Comparison of ENCODE assay signal across 7 cellular contexts in genomic region chr2:240250985-240251847, GRCh38.
A peak's percentile ranks its signal among the peaks of the same experiment; 100 is the strongest.
DNase-seq lines count a peak whose midpoint lies in the region; ATAC-seq and TF ChIP-seq lines count a peak whose summit lies in the region.

No MANE protein-coding gene starts in this region.

- TF ChIP-seq POLR2A in right lobe of liver (IDR thresholded peaks at IDR 0.05) (peak; percentile 24), stomach (IDR thresholded peaks at IDR 0.05) (no peak)

- H3K4me2 ChIP-seq in PC-3 (ENCODE audit: low read length), result peak overlapping the region; percentile 83

- BruUV-seq in PC-3 (replicated peaks; lab: Mats Ljungman, UMichigan), result TSS peak; percentile 70

- TF ChIP-seq CTCF in PC-3 (conservative IDR thresholded peaks at IDR 0.05; ENCODE audit: low read depth, low read length), result no peak
- TF ChIP-seq CTCF in right lobe of liver (IDR thresholded peaks at IDR 0.05), result no peak
- TF ChIP-seq CTCF in stomach (IDR thresholded peaks at IDR 0.05), result no peak

- no peaks in the 10 kb centered on the region for H3F3A ChIP-seq in PC-3 (ENCODE audit: low read length, unreplicated experiment)

- H4K20me1 ChIP-seq in PC-3 (ENCODE audit: low read length), result no peaks in the 10 kb centered on the region

- H3K79me2 ChIP-seq in PC-3 (ENCODE audit: low read length), result no peaks in the 10 kb centered on the region

- H3K9me2 ChIP-seq in PC-3 (replicated peaks; ENCODE audit: low read length), result no peaks in the 10 kb centered on the region

- H3K4me3 ChIP-seq in PC-3 (ENCODE audit: low read length) (peak overlapping the region; percentile 60; the same call in 1 of the 2 replicates), right lobe of liver (peak overlapping the region in 1 of 3 donors; percentile 27), stomach (peak overlapping the region in 2 of 4 donors; percentile 11 to 26)

- H3K27me3 ChIP-seq in PC-3 (ENCODE audit: low read length) (no peaks in the 10 kb centered on the region), right lobe of liver (no peaks in the 10 kb centered on the region), stomach (peaks cover 0 to 5% (median 0%) of the 10 kb centered on the region in 3 donors)

- peak; percentile 66 for DNase-seq in GOT3 (lab: John Stamatoyannopoulos, UW)
- DNase-seq in PC-3, result peak; percentile 82
- DNase-seq in dedifferentiated amniotic fluid mesenchymal stem cell (ENCODE audit: extremely low spot score), result peak; percentile 68
- peak; percentile 78 to 91 (median 84) for DNase-seq in right lobe of liver
- peak; percentile 83 for DNase-seq in stomach
- DNase-seq in T-helper 2 cell, result no peak

- intact Hi-C loops in PC-3 (cut with micrococcal nuclease) (no loop called here), right lobe of liver (cut with DNase I) (no loop called here), stomach (cut with DNase I; ENCODE audit: low total_unique reads) (no loop called here)

- H3K27ac ChIP-seq in PC-3 (ENCODE audit: low read length), result peak overlapping the region; percentile 35
- peak overlapping the region; percentile 60 to 77 (median 64) for H3K27ac ChIP-seq in right lobe of liver
- peak overlapping the region; percentile 61 to 85 (median 78) for H3K27ac ChIP-seq in stomach

- CTCF ChIA-PET in PC-3 (lab: Charles Lee), result no interaction called here

- H3K36me3 ChIP-seq in PC-3 (ENCODE audit: low read depth, low read length) (no peaks in the 10 kb centered on the region), right lobe of liver (no peaks in the 10 kb centered on the region), stomach (no peaks in the 10 kb centered on the region)

- POLR2A ChIA-PET in PC-3 (lab: Charles Lee; ENCODE audit: unreplicated experiment), result no interaction called here

- H3K9ac ChIP-seq in PC-3 (ENCODE audit: low read length), result peak overlapping the region; percentile 41

- H3K4me1 ChIP-seq in PC-3 (ENCODE audit: insufficient read depth, low read length), result peaks cover 23% of the 10 kb centered on the region
- peaks cover 0 to 14% (median 5%) of the 10 kb centered on the region in 4 donors for H3K4me1 ChIP-seq in right lobe of liver
- H3K4me1 ChIP-seq in stomach, result peaks cover 18 to 28% (median 24%) of the 10 kb centered on the region in 4 donors

- WGBS in right lobe of liver (ENCODE audit: insufficient coverage, low coverage, low lambda C conversion rate, missing lambda C conversion rate), result 20% methylated on average over 4 of the region's 32 CpGs
- 13 to 32% (median 23%) methylated on average over 8 to 32 of the region's 32 CpGs for WGBS in stomach, 5 donors

- peak overlapping the region; percentile 75 for H2AFZ ChIP-seq in PC-3 (ENCODE audit: low read length)

- H3K9me3 ChIP-seq in PC-3 (ENCODE audit: low read length), result no peaks in the 10 kb centered on the region
- no peaks in the 10 kb centered on the region for H3K9me3 ChIP-seq in right lobe of liver
- no peaks in the 10 kb centered on the region for H3K9me3 ChIP-seq in stomach

- TF ChIP-seq EP300 in stomach (IDR thresholded peaks at IDR 0.05), result peak; percentile 98

- ATAC-seq in PC-3 (peak; percentile 99), right lobe of liver (peak; percentile 89 to 94 (median 90)), GM21825 (IDR thresholded peaks at IDR 0.05; ENCODE audit: unreplicated experiment) (no peak)

Comparison
In these comparisons a context has a peak if more than half of its experiments do, and no peak if none do; other contexts are left out.
1. DNase-seq: peak in GOT3 (single experiment), PC-3 (single experiment), dedifferentiated amniotic fluid mesenchymal stem cell (single experiment), right lobe of liver (3 of 3) and stomach (single experiment); none in T-helper 2 cell (0 of 5).
2. Peak in every context shown above with its lines, with median percentiles within 50 percentile points of each other: H3K27ac ChIP-seq.